Comparison of ENCODE assay signal across 8 cellular contexts in genomic region chr4:169270810-169271691, GRCh38. TPM values are rescaled to one million over a fixed set of nuclear protein-coding genes. Genes with fewer than 3 reads are reported as not detected.
A peak's percentile ranks its signal among the peaks of the same experiment; 100 is the strongest.
DNase-seq lines count a peak whose midpoint lies in the region; ATAC-seq, FAIRE-seq and TF ChIP-seq lines count a peak whose summit lies in the region.

TSS of gene SH3RF1 (minus strand) at chr4:169270956. CDS start at chr4:169269212, 1,744 bp downstream.

- peaks cover 31% of the 10 kb centered on the region for H4K20me1 ChIP-seq in neural progenitor cell (ENCODE audit: low read depth)

- WGBS in gastroesophageal sphincter (ENCODE audit: low coverage in 1 of 2), 2 donors: 0% methylated on average over 1 to 10 of the region's 110 CpGs

- peaks cover 5% of the 10 kb centered on the region for H3K4me1 Mint-ChIP-seq in activated T-helper 1 cell treated with anti-CD3 and anti-CD28 coated beads, Interleukin-12 subunit alpha, Interleukin-12 subunit beta, Interleukin-2, Interleukin-4 antibody, amounts not matched to agents 30 ng/mL and 10 ng/mL and 1 ng/mL, durations not matched to agents 14 hours and 24 hours and 36 hours (ENCODE audit: low read depth)
- peaks cover 35% of the 10 kb centered on the region for H3K4me1 Mint-ChIP-seq in neural progenitor cell

- ATAC-seq in HG03097 (IDR thresholded peaks at IDR 0.05; ENCODE audit: low FRiP score, unreplicated experiment) (peak; percentile 65), gastroesophageal sphincter (peak; percentile 96)

- in situ Hi-C loops in GM18951 (cut with MboI; ENCODE audit: low sequenced_read_pairs, unreplicated experiment): no loop called here

- H3K4me3 ChIP-seq in gastroesophageal sphincter: peak within 1 kb of the TSS; percentile 82 to 96
- peak within 1 kb of the TSS; percentile 82 for H3K4me3 ChIP-seq in neural progenitor cell

- TF ChIP-seq EP300 in gastroesophageal sphincter (IDR thresholded peaks at IDR 0.05): no peak

- peak within 1 kb of the TSS; percentile 84 for H3K9ac ChIP-seq in neural progenitor cell

- H3F3A ChIP-seq in neural progenitor cell (ENCODE audit: low read depth): peaks cover 15% of the 10 kb centered on the region

- peak within 1 kb of the TSS; percentile 84 for H2AFZ ChIP-seq in neural progenitor cell (replicated peaks)

- peak within 1 kb of the TSS; percentile 96 for H3K4me2 ChIP-seq in neural progenitor cell

- FAIRE-seq in urothelium cell line (lab: Jason Lieb, UNC): no peak

- H3K27ac Mint-ChIP-seq in activated T-helper 1 cell treated with anti-CD3 and anti-CD28 coated beads, Interleukin-12 subunit alpha, Interleukin-12 subunit beta, Interleukin-2, Interleukin-4 antibody, amounts not matched to agents 30 ng/mL and 10 ng/mL and 1 ng/mL, durations not matched to agents 14 hours and 24 hours and 36 hours: no peak within 1 kb of the TSS
- peak within 1 kb of the TSS; percentile 95 for H3K27ac Mint-ChIP-seq in neural progenitor cell

- peak; percentile 52 for TF ChIP-seq POLR2A in GM18951 (IDR thresholded peaks at IDR 0.05; ENCODE audit: extremely low read depth, insufficient read depth, insufficient read length)
- TF ChIP-seq POLR2A in gastroesophageal sphincter (IDR thresholded peaks at IDR 0.05): peak; percentile 90 to 95

- peak within 1 kb of the TSS; percentile 81 for H3K4me3 Mint-ChIP-seq in activated T-helper 1 cell treated with anti-CD3 and anti-CD28 coated beads, Interleukin-12 subunit alpha, Interleukin-12 subunit beta, Interleukin-2, Interleukin-4 antibody, amounts not matched to agents 30 ng/mL and 10 ng/mL and 1 ng/mL, durations not matched to agents 14 hours and 24 hours and 36 hours
- peak within 1 kb of the TSS; percentile 97 for H3K4me3 Mint-ChIP-seq in neural progenitor cell

- H3K4me1 ChIP-seq in gastroesophageal sphincter: peaks cover 0 to 53% (median 5%) of the 10 kb centered on the region in 3 donors
- H3K4me1 ChIP-seq in neural progenitor cell: peaks cover 34% of the 10 kb centered on the region

- intact Hi-C loops in activated T-helper 1 cell treated with anti-CD3 and anti-CD28 coated beads, Interleukin-12 subunit alpha, Interleukin-12 subunit beta, Interleukin-2, Interleukin-4 antibody, amounts not matched to agents 30 ng/mL and 10 ng/mL and 1 ng/mL, durations not matched to agents 14 hours and 24 hours and 36 hours (cut with micrococcal nuclease): loop anchor here (5.0 to 10.0 kb wide), 2 partner anchors 214 to 259 kb away; partner anchors contain the start of gene CBR4

- H3K9me3 Mint-ChIP-seq in activated T-helper 1 cell treated with anti-CD3 and anti-CD28 coated beads, Interleukin-12 subunit alpha, Interleukin-12 subunit beta, Interleukin-2, Interleukin-4 antibody, amounts not matched to agents 30 ng/mL and 10 ng/mL and 1 ng/mL, durations not matched to agents 14 hours and 24 hours and 36 hours: no peaks in the 10 kb centered on the region
- H3K9me3 Mint-ChIP-seq in neural progenitor cell: no peaks in the 10 kb centered on the region

- no peaks in the 10 kb centered on the region for H3K36me3 Mint-ChIP-seq in activated T-helper 1 cell treated with anti-CD3 and anti-CD28 coated beads, Interleukin-12 subunit alpha, Interleukin-12 subunit beta, Interleukin-2, Interleukin-4 antibody, amounts not matched to agents 30 ng/mL and 10 ng/mL and 1 ng/mL, durations not matched to agents 14 hours and 24 hours and 36 hours (ENCODE audit: low read depth)
- H3K36me3 Mint-ChIP-seq in neural progenitor cell: peaks cover 4% of the 10 kb centered on the region

- H3K27me3 Mint-ChIP-seq in activated T-helper 1 cell treated with anti-CD3 and anti-CD28 coated beads, Interleukin-12 subunit alpha, Interleukin-12 subunit beta, Interleukin-2, Interleukin-4 antibody, amounts not matched to agents 30 ng/mL and 10 ng/mL and 1 ng/mL, durations not matched to agents 14 hours and 24 hours and 36 hours (ENCODE audit: insufficient read depth): peaks cover 51% of the 10 kb centered on the region
- H3K27me3 Mint-ChIP-seq in neural progenitor cell (ENCODE audit: insufficient read depth, low read depth): peaks cover 2% of the 10 kb centered on the region

- peaks cover 45% of the 10 kb centered on the region for H3K79me2 ChIP-seq in neural progenitor cell (ENCODE audit: low read depth)

- peak in 3 of 4 experiments; percentile 32 to 51 (median 51) for TF ChIP-seq CTCF in gastroesophageal sphincter (IDR thresholded peaks at IDR 0.05)
- peak; percentile 55 for TF ChIP-seq CTCF in neural progenitor cell (IDR thresholded peaks at IDR 0.05)

- H3K27me3 ChIP-seq in gastroesophageal sphincter (no peaks in the 10 kb centered on the region), neural progenitor cell (peaks cover 12% of the 10 kb centered on the region)

- H3K27ac ChIP-seq in gastroesophageal sphincter (peak within 1 kb of the TSS; percentile 62 to 94 (median 89)), neural progenitor cell (peak within 1 kb of the TSS; percentile 79)

- H3K9me3 ChIP-seq in gastroesophageal sphincter (no peaks in the 10 kb centered on the region), neural progenitor cell (ENCODE audit: low read depth) (no peaks in the 10 kb centered on the region)

- DNase-seq in COLO668 (lab: John Stamatoyannopoulos, UW; ENCODE audit: unreplicated experiment) (peak; percentile 91), NCI-H460 (ENCODE audit: extremely low read depth, low read depth) (peak; percentile 71), neural progenitor cell (ENCODE audit: low spot score) (peak; percentile 92), urothelium cell line (ENCODE audit: low spot score) (peak; percentile 88)
- DNase-seq in activated T-helper 1 cell treated with anti-CD3 and anti-CD28 coated beads, Interleukin-12 subunit alpha, Interleukin-12 subunit beta, Interleukin-2, Interleukin-4 antibody, amounts not matched to agents 30 ng/mL and 10 ng/mL and 1 ng/mL, durations not matched to agents 14 hours and 24 hours and 36 hours (ENCODE audit: low spot score): no peak

- H3K36me3 ChIP-seq in gastroesophageal sphincter (no peaks in the 10 kb centered on the region), neural progenitor cell (no peaks in the 10 kb centered on the region)

RNA-seq across cellular contexts. Expression of gene SH3RF1, which starts in this region (rescaled TPM):
- total RNA-seq in NCI-H460 (2014; rRNA removed; shearing (Covaris generic)): 3.9 and 4.4 TPM in 2 replicates
- 1.8 and 1.9 TPM in 2 replicates for polyA plus RNA-seq in NCI-H460 (2014; cell fraction: nucleus; rRNA removed)
- total RNA-seq in activated T-helper 1 cell treated with anti-CD3 and anti-CD28 coated beads, Interleukin-12 subunit alpha, Interleukin-12 subunit beta, Interleukin-2, Interleukin-4 antibody, amounts not matched to agents 30 ng/mL and 10 ng/mL and 1 ng/mL, durations not matched to agents 14 hours and 24 hours and 36 hours: 0.49 and 0.69 TPM in 2 replicates
- total RNA-seq in gastroesophageal sphincter (10 to 100 TPM in 3 of 4 donors, 1 to 10 TPM in 1; 9.2 to 17.6 (median 13.3) TPM), neural progenitor cell (ENCODE audit: low replicate concordance) (14.1 and 17.1 TPM in 2 replicates)
